Comparison of ENCODE assay signal across 8 cellular contexts in the genomic region with DNA sequence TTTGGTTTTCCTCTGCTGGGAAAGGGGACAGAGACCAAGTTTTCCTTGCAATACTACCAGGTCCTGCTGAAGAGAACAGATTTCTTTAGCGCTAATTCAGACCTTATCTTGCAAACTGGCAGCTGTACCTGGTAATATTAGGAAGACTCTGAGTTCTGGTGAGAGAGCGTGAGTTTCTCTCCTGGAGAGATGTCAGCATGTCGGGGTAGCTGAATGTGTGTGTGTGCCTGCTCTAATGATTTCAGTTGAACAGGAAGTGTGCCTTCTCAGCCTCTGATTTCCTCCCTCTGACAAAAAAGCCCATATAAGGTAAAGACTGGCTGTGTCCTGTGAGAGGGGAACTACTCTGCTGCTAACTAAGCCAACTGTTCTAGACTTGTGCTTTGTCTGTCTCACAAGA. TPM values are rescaled to one million over a fixed set of nuclear protein-coding genes. Genes with fewer than 3 reads are reported as not detected.
DNase-seq lines count a peak whose midpoint lies in the region; ATAC-seq, FAIRE-seq and TF ChIP-seq lines count a peak whose summit lies in the region.

No MANE protein-coding gene starts in this region.

- H3K4me3 ChIP-seq in astrocyte of the cerebellum (ENCODE audit: low read depth, low read length): no peak overlapping the region
- no peak overlapping the region for H3K4me3 ChIP-seq in iPS-20b (ENCODE audit: low read length)
- no peak overlapping the region for H3K4me3 ChIP-seq in small intestine (ENCODE audit: low read depth in 1 of 2, low read length in 2 of 2)

- no peak for FAIRE-seq in small intestine (lab: Jason Lieb, UNC)

- peak overlapping the region; percentile 56; the same call in 1 of the 2 replicates for H3K9ac ChIP-seq in iPS-20b (ENCODE audit: low read depth, low read length)

- CTCF ChIA-PET in CD4-positive, alpha-beta T cell (lab: Charles Lee): interaction anchor here (0.7 to 1.6 kb wide), 4 partner anchors 11 to 178 kb away, joined by 3 to 4 read pairs (median 4); a partner anchor contains a TSS

- H3K27ac Mint-ChIP-seq in CD4-positive, alpha-beta T cell: peak overlapping the region; percentile 94

- no peaks in the 10 kb centered on the region for H3K27me3 ChIP-seq in CD4-positive, alpha-beta T cell (ENCODE audit: control insufficient read depth, insufficient read depth, low read length)
- H3K27me3 ChIP-seq in iPS-20b (ENCODE audit: insufficient read depth, low read length): no peaks in the 10 kb centered on the region
- H3K27me3 ChIP-seq in small intestine (ENCODE audit: control insufficient read depth in 2 of 2, insufficient read depth in 2 of 2, low read length in 2 of 2): no peaks in the 10 kb centered on the region

- peak in 5 of 10 experiments; percentile 29 to 57 (median 49) for DNase-seq in CD4-positive, alpha-beta T cell
- peak; percentile 51 for DNase-seq in astrocyte of the cerebellum (ENCODE audit: low read depth)
- peak; percentile 66 for DNase-seq in small intestine
- DNase-seq in NCI-H187 (lab: John Stamatoyannopoulos, UW): no peak

- peak overlapping the region; percentile 81 for H3K4me3 Mint-ChIP-seq in CD4-positive, alpha-beta T cell

- no peaks in the 10 kb centered on the region for H3K9me3 ChIP-seq in CD4-positive, alpha-beta T cell (ENCODE audit: control insufficient read depth, low read length)
- H3K9me3 ChIP-seq in iPS-20b (ENCODE audit: insufficient read depth, low read depth, low read length) (no peaks in the 10 kb centered on the region), small intestine (ENCODE audit: control insufficient read depth, low read depth) (no peaks in the 10 kb centered on the region)

- intact Hi-C loops in CD4-positive, alpha-beta T cell (cut with DNase I, micrococcal nuclease): loop anchor here (1.0 to 5.0 kb wide), 3 partner anchors 13 to 176 kb away; a partner anchor contains a TSS

- 10 to 40% (median 19%) methylated on average over 3 of the region's 3 CpGs for WGBS in small intestine, 3 donors

- H3K4me1 Mint-ChIP-seq in CD4-positive, alpha-beta T cell (ENCODE audit: low read depth): peaks cover 92% of the 10 kb centered on the region

- H3K36me3 ChIP-seq in iPS-20b (ENCODE audit: insufficient read depth, low read depth, low read length): no peaks in the 10 kb centered on the region
- peaks cover 2% of the 10 kb centered on the region in 2 donors for H3K36me3 ChIP-seq in small intestine (ENCODE audit: control insufficient read depth in 2 of 2, insufficient read depth in 2 of 2, low read length in 2 of 2)

- H3K9me3 Mint-ChIP-seq in CD4-positive, alpha-beta T cell: no peaks in the 10 kb centered on the region

- H3K4me1 ChIP-seq in iPS-20b (ENCODE audit: insufficient read depth, low read length): peaks cover 8% of the 10 kb centered on the region
- H3K4me1 ChIP-seq in small intestine (ENCODE audit: control insufficient read depth in 2 of 2, insufficient read depth in 1 of 2, low read depth in 1 of 2, low read length in 1 of 2): peaks cover 4 to 10% of the 10 kb centered on the region in 2 donors

- POLR2A ChIA-PET in CD4-positive, alpha-beta T cell (lab: Charles Lee): interaction anchor here (0.8 to 5.8 kb wide), 13 partner anchors 9 to 178 kb away, joined by 3 to 104 read pairs (median 8); a partner anchor contains a TSS

- H3K36me3 Mint-ChIP-seq in CD4-positive, alpha-beta T cell (ENCODE audit: low read depth): peaks cover 93% of the 10 kb centered on the region

- in situ Hi-C loops in astrocyte of the cerebellum (cut with HindIII; ENCODE audit: low sequenced_read_pairs): no loop called here

- ATAC-seq in CD4-positive, alpha-beta T cell (ENCODE audit: poor library complexity): peak; percentile 85
- ATAC-seq in GM19023 (IDR thresholded peaks at IDR 0.05; ENCODE audit: unreplicated experiment): peak; percentile 94
- ATAC-seq in HG03097 (IDR thresholded peaks at IDR 0.05; ENCODE audit: low FRiP score, unreplicated experiment): peak; percentile 91

- no peaks in the 10 kb centered on the region for H3K27me3 Mint-ChIP-seq in CD4-positive, alpha-beta T cell

- H3K27ac ChIP-seq in CD4-positive, alpha-beta T cell (ENCODE audit: low read depth, low read length): peak overlapping the region; percentile 90
- peak overlapping the region; percentile 63 for H3K27ac ChIP-seq in iPS-20b (ENCODE audit: low read length)
- peak overlapping the region in 1 of 2 donors; percentile 92 for H3K27ac ChIP-seq in small intestine (ENCODE audit: low read depth in 1 of 2, low read length in 1 of 2)

- TF ChIP-seq CTCF in CD4-positive, alpha-beta T cell (IDR thresholded peaks at IDR 0.05): no peak
- no peak for TF ChIP-seq CTCF in astrocyte of the cerebellum (IDR thresholded peaks at IDR 0.05; ENCODE audit: low read depth, low read length, missing control alignments)

TF ChIP-seq in PFSK-1, 5 proteins besides CTCF, POLR2A, EP300 and RAD21:
- TF ChIP-seq, protein P1, sequence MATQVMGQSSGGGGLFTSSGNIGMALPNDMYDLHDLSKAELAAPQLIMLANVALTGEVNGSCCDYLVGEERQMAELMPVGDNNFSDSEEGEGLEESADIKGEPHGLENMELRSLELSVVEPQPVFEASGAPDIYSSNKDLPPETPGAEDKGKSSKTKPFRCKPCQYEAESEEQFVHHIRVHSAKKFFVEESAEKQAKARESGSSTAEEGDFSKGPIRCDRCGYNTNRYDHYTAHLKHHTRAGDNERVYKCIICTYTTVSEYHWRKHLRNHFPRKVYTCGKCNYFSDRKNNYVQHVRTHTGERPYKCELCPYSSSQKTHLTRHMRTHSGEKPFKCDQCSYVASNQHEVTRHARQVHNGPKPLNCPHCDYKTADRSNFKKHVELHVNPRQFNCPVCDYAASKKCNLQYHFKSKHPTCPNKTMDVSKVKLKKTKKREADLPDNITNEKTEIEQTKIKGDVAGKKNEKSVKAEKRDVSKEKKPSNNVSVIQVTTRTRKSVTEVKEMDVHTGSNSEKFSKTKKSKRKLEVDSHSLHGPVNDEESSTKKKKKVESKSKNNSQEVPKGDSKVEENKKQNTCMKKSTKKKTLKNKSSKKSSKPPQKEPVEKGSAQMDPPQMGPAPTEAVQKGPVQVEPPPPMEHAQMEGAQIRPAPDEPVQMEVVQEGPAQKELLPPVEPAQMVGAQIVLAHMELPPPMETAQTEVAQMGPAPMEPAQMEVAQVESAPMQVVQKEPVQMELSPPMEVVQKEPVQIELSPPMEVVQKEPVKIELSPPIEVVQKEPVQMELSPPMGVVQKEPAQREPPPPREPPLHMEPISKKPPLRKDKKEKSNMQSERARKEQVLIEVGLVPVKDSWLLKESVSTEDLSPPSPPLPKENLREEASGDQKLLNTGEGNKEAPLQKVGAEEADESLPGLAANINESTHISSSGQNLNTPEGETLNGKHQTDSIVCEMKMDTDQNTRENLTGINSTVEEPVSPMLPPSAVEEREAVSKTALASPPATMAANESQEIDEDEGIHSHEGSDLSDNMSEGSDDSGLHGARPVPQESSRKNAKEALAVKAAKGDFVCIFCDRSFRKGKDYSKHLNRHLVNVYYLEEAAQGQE (IDR thresholded peaks at IDR 0.05; ENCODE audit: insufficient read depth in 1 of 2, low read depth in 2 of 2, low read length in 2 of 2): no peak
- TF ChIP-seq TAF1 (IDR thresholded peaks at IDR 0.05; ENCODE audit: borderline replicate concordance, insufficient read depth, low read length) (peak; percentile 83; the same call in 1 of the 2 replicates), POLR2AphosphoS5 (IDR thresholded peaks at IDR 0.05; ENCODE audit: low read depth, low read length) (peak; percentile 72; the same call in 1 of the 2 replicates)

RNA-seq across cellular contexts. Expression of a gene that starts 10.3 kb away (rescaled TPM):
- total RNA-seq in CD4-positive, alpha-beta T cell: 10 to 100 TPM; 16.2 to 17.1 TPM
- 0.39 TPM for polyA plus RNA-seq in PFSK-1 (2012; ENCODE audit: insufficient read length, low read depth)
- under 1 TPM in 1 of 3 donors, not detected in 2; 0.12 TPM for polyA plus RNA-seq in small intestine

RNA-seq across cellular contexts. Expression of a gene that starts 12.7 kb away (rescaled TPM):
- total RNA-seq in CD4-positive, alpha-beta T cell: 100 to 1,000 TPM; 872 to 942 TPM
- polyA plus RNA-seq in PFSK-1 (2012; ENCODE audit: insufficient read length, low read depth): 45.2 TPM
- 100 to 1,000 TPM in 1 of 3 donors, 10 to 100 TPM in 2; 26.4 to 104 (median 65.9) TPM for polyA plus RNA-seq in small intestine

RNA-seq across cellular contexts. Expression of a gene that starts 24.2 kb away (rescaled TPM):
- not detected for total RNA-seq in CD4-positive, alpha-beta T cell
- polyA plus RNA-seq in PFSK-1 (2012; ENCODE audit: insufficient read length, low read depth): not detected
- not detected for polyA plus RNA-seq in small intestine

Comparison
In these comparisons a context has a peak if more than half of its experiments do, and no peak if none do; other contexts are left out.
1. DNase-seq: peak in astrocyte of the cerebellum (single experiment) and small intestine (single experiment); none in NCI-H187 (0 of 2).
2. Peak in every context shown above with its lines, with median percentiles within 50 percentile points of each other: ATAC-seq.